In the genomic region with DNA sequence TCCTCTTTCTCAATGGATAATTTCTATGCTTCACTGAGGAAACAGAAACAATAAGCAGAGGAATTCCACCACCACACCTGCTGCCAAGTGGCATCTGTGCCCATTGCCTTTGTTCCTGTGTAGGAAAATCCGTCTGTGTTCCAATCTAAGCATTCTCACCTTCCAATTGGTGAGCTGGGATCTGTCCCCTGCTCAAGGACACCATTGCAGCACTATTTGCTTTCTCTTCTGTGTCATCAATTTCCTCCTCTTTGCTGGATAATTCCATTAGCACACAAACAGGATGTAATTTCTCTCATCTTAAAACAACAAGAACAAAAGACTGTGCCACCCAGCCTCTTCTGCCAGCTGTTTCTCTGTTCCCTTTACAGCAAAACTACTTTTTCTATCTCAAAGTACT, we compare ENCODE assay signal across 1 cellular context.
TF ChIP-seq lines count a peak whose summit lies in the region.

No MANE protein-coding gene starts in this region.

TF ChIP-seq in HepG2, 621 proteins besides CTCF, POLR2A, EP300 and RAD21 (continued from another document and continues in another):
- TF ChIP-seq HOMEZ (CRISPR knock-in tag; IDR thresholded peaks at IDR 0.05; ENCODE audit: low read depth) (peak; percentile 94), ZNF547 (CRISPR knock-in tag; IDR thresholded peaks at IDR 0.05) (no peak), ISL2 (CRISPR knock-in tag; IDR thresholded peaks at IDR 0.05) (peak; percentile 89), ELF4 (CRISPR knock-in tag; IDR thresholded peaks at IDR 0.05; ENCODE audit: borderline replicate concordance) (no peak), SP4 (CRISPR knock-in tag; IDR thresholded peaks at IDR 0.05) (no peak), MTA1 (CRISPR knock-in tag; IDR thresholded peaks at IDR 0.05; ENCODE audit: borderline replicate concordance) (no peak), AHDC1 (CRISPR knock-in tag; IDR thresholded peaks at IDR 0.05; ENCODE audit: borderline replicate concordance) (peak; percentile 88; the same call in 1 of the 2 replicates), ZNF564 (CRISPR knock-in tag; IDR thresholded peaks at IDR 0.05) (no peak), SRSF9 (IDR thresholded peaks at IDR 0.05; ENCODE audit: borderline replicate concordance, insufficient read depth, low read depth, low read length, poor library complexity, severe bottlenecking) (no peak), PHF5A (CRISPR knock-in tag; IDR thresholded peaks at IDR 0.05; ENCODE audit: low read depth, unreplicated experiment) (no peak), AGO1 (IDR thresholded peaks at IDR 0.05; ENCODE audit: low read depth, low read length, poor library complexity, severe bottlenecking) (no peak), JUN (CRISPR knock-in tag; IDR thresholded peaks at IDR 0.05) (no peak), PHB2 (IDR thresholded peaks at IDR 0.05; ENCODE audit: partially characterized antibody) (no peak), ZNF577 (CRISPR knock-in tag; IDR thresholded peaks at IDR 0.05; ENCODE audit: borderline replicate concordance, low read depth) (no peak), ZNF660 (CRISPR knock-in tag; IDR thresholded peaks at IDR 0.05; ENCODE audit: borderline replicate concordance, low read depth) (no peak), ZNF614 (CRISPR knock-in tag; IDR thresholded peaks at IDR 0.05; ENCODE audit: borderline replicate concordance) (0 out of 2 replicates have a peak, but pooled peaks have one; percentile 71), STAT5B (CRISPR knock-in tag; IDR thresholded peaks at IDR 0.05) (no peak), SNAPC5 (CRISPR knock-in tag; IDR thresholded peaks at IDR 0.05; ENCODE audit: borderline replicate concordance) (no peak), HNF4A (CRISPR knock-in tag; IDR thresholded peaks at IDR 0.05) (peak; percentile 80), MYC (CRISPR knock-in tag; IDR thresholded peaks at IDR 0.05; ENCODE audit: borderline replicate concordance) (no peak), RARA (CRISPR knock-in tag; IDR thresholded peaks at IDR 0.05) (peak; percentile 69), DR1 (CRISPR knock-in tag; IDR thresholded peaks at IDR 0.05) (no peak), SETDB1 (CRISPR knock-in tag; IDR thresholded peaks at IDR 0.05; ENCODE audit: borderline replicate concordance) (no peak), ZFY (CRISPR knock-in tag; IDR thresholded peaks at IDR 0.05) (no peak), TSC22D2 (CRISPR knock-in tag; IDR thresholded peaks at IDR 0.05; ENCODE audit: borderline replicate concordance) (no peak), ZNF629 (CRISPR knock-in tag; conservative IDR thresholded peaks at IDR 0.05) (peak; percentile 73), FOXA1 (IDR thresholded peaks at IDR 0.05) (no peak), FOXA1 (CRISPR knock-in tag; IDR thresholded peaks at IDR 0.05) (peak; percentile 64), KDM2A (CRISPR knock-in tag; IDR thresholded peaks at IDR 0.05; ENCODE audit: borderline replicate concordance, low read depth) (no peak), ZNF883 (CRISPR knock-in tag; IDR thresholded peaks at IDR 0.05; ENCODE audit: not compliant biosample characterization) (no peak), KLF9 (CRISPR knock-in tag; IDR thresholded peaks at IDR 0.05; ENCODE audit: low read depth) (no peak), CEBPZ (IDR thresholded peaks at IDR 0.05; ENCODE audit: low read length) (no peak), KAT7 (CRISPR knock-in tag; IDR thresholded peaks at IDR 0.05; ENCODE audit: borderline replicate concordance) (no peak), ZNF431 (CRISPR knock-in tag; IDR thresholded peaks at IDR 0.05; ENCODE audit: borderline replicate concordance, low read depth) (no peak), RCOR2 (CRISPR knock-in tag; IDR thresholded peaks at IDR 0.05) (peak; percentile 72; the same call in 1 of the 2 replicates), ZFP41 (CRISPR knock-in tag; IDR thresholded peaks at IDR 0.05; ENCODE audit: borderline replicate concordance) (no peak), ZNF7 (CRISPR knock-in tag; IDR thresholded peaks at IDR 0.05) (0 out of 2 replicates have a peak, but pooled peaks have one; percentile 30), HMG20A (CRISPR knock-in tag; IDR thresholded peaks at IDR 0.05; ENCODE audit: borderline replicate concordance) (peak; percentile 69; the same call in 1 of the 2 replicates), CEBPG (CRISPR knock-in tag; IDR thresholded peaks at IDR 0.05) (peak; percentile 73), HHEX (CRISPR knock-in tag; IDR thresholded peaks at IDR 0.05) (no peak), ZNF768 (CRISPR knock-in tag; IDR thresholded peaks at IDR 0.05) (no peak), PAF1 (CRISPR knock-in tag; IDR thresholded peaks at IDR 0.05) (no peak), ZNF512B (CRISPR knock-in tag; IDR thresholded peaks at IDR 0.05; ENCODE audit: borderline replicate concordance) (no peak), JDP2 (CRISPR knock-in tag; IDR thresholded peaks at IDR 0.05; ENCODE audit: borderline replicate concordance) (no peak), ZFP1 (CRISPR knock-in tag; IDR thresholded peaks at IDR 0.05) (peak; percentile 37; the same call in 1 of the 2 replicates)
- TF ChIP-seq, protein P1, sequence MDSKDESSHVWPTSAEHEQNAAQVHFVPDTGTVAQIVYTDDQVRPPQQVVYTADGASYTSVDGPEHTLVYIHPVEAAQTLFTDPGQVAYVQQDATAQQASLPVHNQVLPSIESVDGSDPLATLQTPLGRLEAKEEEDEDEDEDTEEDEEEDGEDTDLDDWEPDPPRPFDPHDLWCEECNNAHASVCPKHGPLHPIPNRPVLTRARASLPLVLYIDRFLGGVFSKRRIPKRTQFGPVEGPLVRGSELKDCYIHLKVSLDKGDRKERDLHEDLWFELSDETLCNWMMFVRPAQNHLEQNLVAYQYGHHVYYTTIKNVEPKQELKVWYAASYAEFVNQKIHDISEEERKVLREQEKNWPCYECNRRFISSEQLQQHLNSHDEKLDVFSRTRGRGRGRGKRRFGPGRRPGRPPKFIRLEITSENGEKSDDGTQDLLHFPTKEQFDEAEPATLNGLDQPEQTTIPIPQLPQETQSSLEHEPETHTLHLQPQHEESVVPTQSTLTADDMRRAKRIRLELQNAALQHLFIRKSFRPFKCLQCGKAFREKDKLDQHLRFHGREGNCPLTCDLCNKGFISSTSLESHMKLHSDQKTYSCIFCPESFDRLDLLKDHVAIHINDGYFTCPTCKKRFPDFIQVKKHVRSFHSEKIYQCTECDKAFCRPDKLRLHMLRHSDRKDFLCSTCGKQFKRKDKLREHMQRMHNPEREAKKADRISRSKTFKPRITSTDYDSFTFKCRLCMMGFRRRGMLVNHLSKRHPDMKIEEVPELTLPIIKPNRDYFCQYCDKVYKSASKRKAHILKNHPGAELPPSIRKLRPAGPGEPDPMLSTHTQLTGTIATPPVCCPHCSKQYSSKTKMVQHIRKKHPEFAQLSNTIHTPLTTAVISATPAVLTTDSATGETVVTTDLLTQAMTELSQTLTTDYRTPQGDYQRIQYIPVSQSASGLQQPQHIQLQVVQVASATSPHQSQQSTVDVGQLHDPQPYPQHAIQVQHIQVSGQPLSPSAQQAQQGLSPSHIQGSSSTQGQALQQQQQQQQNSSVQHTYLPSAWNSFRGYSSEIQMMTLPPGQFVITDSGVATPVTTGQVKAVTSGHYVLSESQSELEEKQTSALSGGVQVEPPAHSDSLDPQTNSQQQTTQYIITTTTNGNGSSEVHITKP (CRISPR knock-in tag; IDR thresholded peaks at IDR 0.05; ENCODE audit: low read depth) = no peak
- TF ChIP-seq, protein P2, sequence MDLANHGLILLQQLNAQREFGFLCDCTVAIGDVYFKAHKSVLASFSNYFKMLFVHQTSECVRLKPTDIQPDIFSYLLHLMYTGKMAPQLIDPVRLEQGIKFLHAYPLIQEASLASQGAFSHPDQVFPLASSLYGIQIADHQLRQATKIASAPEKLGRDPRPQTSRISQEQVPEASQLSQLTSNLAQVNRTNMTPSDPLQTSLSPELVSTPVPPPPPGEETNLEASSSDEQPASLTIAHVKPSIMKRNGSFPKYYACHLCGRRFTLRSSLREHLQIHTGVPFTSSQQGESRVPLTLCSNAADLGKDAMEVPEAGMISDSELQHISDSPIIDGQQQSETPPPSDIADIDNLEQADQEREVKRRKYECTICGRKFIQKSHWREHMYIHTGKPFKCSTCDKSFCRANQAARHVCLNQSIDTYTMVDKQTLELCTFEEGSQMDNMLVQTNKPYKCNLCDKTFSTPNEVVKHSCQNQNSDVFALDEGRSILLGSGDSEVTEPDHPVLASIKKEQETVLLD (CRISPR knock-in tag; IDR thresholded peaks at IDR 0.05; ENCODE audit: low read depth) = no peak
